8 cellular contexts compared by ENCODE assay signal in the genomic region with DNA sequence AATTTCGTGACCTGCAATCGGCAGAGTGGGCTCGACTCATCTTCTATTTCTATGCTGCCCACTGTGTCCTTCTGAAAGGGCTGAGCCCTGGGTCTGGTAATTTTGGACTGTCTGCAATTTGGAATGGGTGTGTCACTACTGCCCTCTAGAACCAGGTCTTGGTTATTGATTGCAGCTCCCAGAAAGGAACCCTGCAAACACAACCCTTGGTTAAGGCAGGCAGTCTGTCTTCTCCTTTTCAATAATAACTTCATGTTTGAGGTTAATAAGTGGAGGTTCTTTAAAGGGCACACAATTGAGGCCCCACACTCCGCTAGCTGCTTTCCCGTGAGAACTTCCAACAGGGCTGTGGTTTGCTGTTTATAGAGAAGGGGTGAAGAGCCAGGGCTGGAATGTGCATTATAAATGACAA.
DNase-seq lines count a peak whose midpoint lies in the region; ATAC-seq, FAIRE-seq and TF ChIP-seq lines count a peak whose summit lies in the region.

No MANE protein-coding gene starts in this region.

- peak; percentile 53 for ATAC-seq in GM21360 (IDR thresholded peaks at IDR 0.05; ENCODE audit: unreplicated experiment)

- FAIRE-seq in D721Med (lab: Jason Lieb, UNC): no peak

- no peaks in the 10 kb centered on the region for H3K9me3 ChIP-seq in spleen

- peaks cover 5% of the 10 kb centered on the region for H3K9me3 Mint-ChIP-seq in glutamatergic neuron (ENCODE audit: unreplicated experiment)

- H3K36me3 ChIP-seq in spleen: no peaks in the 10 kb centered on the region

- no peaks in the 10 kb centered on the region for H3K27me3 Mint-ChIP-seq in glutamatergic neuron (ENCODE audit: unreplicated experiment)

- H3K4me3 ChIP-seq in cardiac fibroblast (replicated peaks in 1 of 2; ENCODE audit: low read depth in 2 of 2, low read length in 2 of 2) (no peak overlapping the region), spleen (peak overlapping the region in 1 of 8 donors; percentile 43)

- H3K4me1 Mint-ChIP-seq in glutamatergic neuron (ENCODE audit: low read depth, unreplicated experiment): no peaks in the 10 kb centered on the region

- H3K4me1 ChIP-seq in spleen: peaks cover 19 to 98% (median 73%) of the 10 kb centered on the region in 6 donors

- TF ChIP-seq CTCF in D721Med (IDR thresholded peaks at IDR 0.05; ENCODE audit: insufficient read depth, missing control alignments): peak; percentile 18
- TF ChIP-seq CTCF in cardiac fibroblast (IDR thresholded peaks at IDR 0.05; ENCODE audit: low read depth, low read length): peak; percentile 35
- TF ChIP-seq CTCF in spleen (IDR thresholded peaks at IDR 0.05 in 8 of 11, conservative IDR thresholded peaks at IDR 0.05 in 3 of 11): peak in 6 of 11 experiments; percentile 12 to 36 (median 28)
- TF ChIP-seq CTCF in glutamatergic neuron (IDR thresholded peaks at IDR 0.05; ENCODE audit: partially characterized antibody, unreplicated experiment): no peak

- WGBS in spleen, 5 donors: 36 to 71% (median 56%) methylated on average over 5 of the region's 5 CpGs

- H3K27ac Mint-ChIP-seq in glutamatergic neuron (ENCODE audit: unreplicated experiment): no peak overlapping the region

- TF ChIP-seq POLR2A in spleen (IDR thresholded peaks at IDR 0.05): no peak

- H3K4me3 Mint-ChIP-seq in glutamatergic neuron (ENCODE audit: unreplicated experiment): no peak overlapping the region

- no peaks in the 10 kb centered on the region for H3K36me3 Mint-ChIP-seq in glutamatergic neuron (ENCODE audit: unreplicated experiment)

- intact Hi-C loops in spleen (cut with DNase I; ENCODE audit: low total_unique reads): no loop called here

- peak overlapping the region in 7 of 8 donors; percentile 81 to 93 (median 87) for H3K27ac ChIP-seq in spleen

- no peak for DNase-seq in D721Med (ENCODE audit: insufficient read length, low spot score)
- peak; percentile 85 for DNase-seq in M059J (ENCODE audit: low read depth)
- DNase-seq in cardiac fibroblast (ENCODE audit: low read depth in 2 of 2): peak; percentile 39 to 43
- no peak for DNase-seq in spleen
- DNase-seq in glutamatergic neuron: no peak
- DNase-seq in COLO668 (lab: John Stamatoyannopoulos, UW; ENCODE audit: unreplicated experiment): no peak
- DNase-seq in GM19238 (ENCODE audit: insufficient read length, low spot score): no peak

- no peaks in the 10 kb centered on the region for H3K27me3 ChIP-seq in spleen (replicated peaks in 1 of 7)

Comparison
In these comparisons a context has a peak if more than half of its experiments do, and no peak if none do; other contexts are left out.
1. DNase-seq: peak in M059J (single experiment) and cardiac fibroblast (2 of 2); none in D721Med (single experiment), spleen (single experiment), glutamatergic neuron (single experiment), COLO668 (single experiment) and GM19238 (single experiment).